8 cellular contexts compared by ENCODE assay signal in genomic region chr20:53899351-53900167, GRCh38.
A peak's percentile ranks its signal among the peaks of the same experiment; 100 is the strongest.
DNase-seq lines count a peak whose midpoint lies in the region; ATAC-seq and TF ChIP-seq lines count a peak whose summit lies in the region.

No MANE protein-coding gene starts in this region.

- H3K4me3 Mint-ChIP-seq in effector memory CD8-positive, alpha-beta T cell: peak overlapping the region in 1 of 2 donors; percentile 17

- no peak overlapping the region for H2AFZ ChIP-seq in osteoblast (ENCODE audit: low read length)

- no peak overlapping the region for H3K4me2 ChIP-seq in osteoblast (ENCODE audit: insufficient read depth, low read length)

- H3K27ac Mint-ChIP-seq in effector memory CD8-positive, alpha-beta T cell: peak overlapping the region; percentile 38 to 60

- H3K27me3 Mint-ChIP-seq in effector memory CD8-positive, alpha-beta T cell: no peaks in the 10 kb centered on the region

- no peaks in the 10 kb centered on the region for H3K79me2 ChIP-seq in osteoblast (ENCODE audit: insufficient read depth, low read length)

- no peaks in the 10 kb centered on the region for H3K9me3 Mint-ChIP-seq in effector memory CD8-positive, alpha-beta T cell

- no peak overlapping the region for H3K4me3 ChIP-seq in osteoblast (ENCODE audit: insufficient read depth, low read length)

- peak; percentile 86 for ATAC-seq in HG03095 (IDR thresholded peaks at IDR 0.05; ENCODE audit: unreplicated experiment)
- peak; percentile 99 for ATAC-seq in effector memory CD8-positive, alpha-beta T cell (replicated peaks)

- H3K9me3 ChIP-seq in osteoblast (ENCODE audit: low read depth, low read length): no peaks in the 10 kb centered on the region

- peak overlapping the region; percentile 92 for H3K27ac ChIP-seq in osteoblast (ENCODE audit: low read depth, low read length)

- no peaks in the 10 kb centered on the region for H3K36me3 ChIP-seq in osteoblast (ENCODE audit: insufficient read depth, low read length)

- no peaks in the 10 kb centered on the region for H3K27me3 ChIP-seq in osteoblast (ENCODE audit: insufficient read depth, low read length)

- no peaks in the 10 kb centered on the region for H3K36me3 Mint-ChIP-seq in effector memory CD8-positive, alpha-beta T cell (ENCODE audit: insufficient read depth)

- H3K4me1 ChIP-seq in osteoblast (ENCODE audit: insufficient read depth, low read length): peaks cover 38% of the 10 kb centered on the region

- peaks cover 18 to 21% of the 10 kb centered on the region in 2 donors for H3K4me1 Mint-ChIP-seq in effector memory CD8-positive, alpha-beta T cell (ENCODE audit: low read depth in 2 of 2)

- DNase-seq in NCI-H345 (lab: John Stamatoyannopoulos, UW) (peak; percentile 19), NCI-H345 treated with DMSO at 0.1 percent for 48 hours (lab: John Stamatoyannopoulos, UW; ENCODE audit: unreplicated experiment) (no peak), NCI-H510A treated with DMSO at 0.1 percent for 48 hours (lab: John Stamatoyannopoulos, UW) (peak; percentile 98), osteoblast (ENCODE audit: insufficient read length, low spot score, missing footprints) (no peak), middle frontal gyrus (ENCODE audit: extremely low spot score, low spot score) (no peak)
- peak; percentile 78 to 81 for DNase-seq in activated CD4-positive, alpha-beta T cell treated with anti-CD3 and anti-CD28 coated beads for 4 hours
- peak; percentile 42 to 54 (median 43) for DNase-seq in effector memory CD8-positive, alpha-beta T cell

- no peak for TF ChIP-seq CTCF in osteoblast (IDR thresholded peaks at IDR 0.05; ENCODE audit: extremely low read depth, low read depth, low read length)

- H4K20me1 ChIP-seq in osteoblast (ENCODE audit: insufficient read depth, low read length): no peaks in the 10 kb centered on the region

Comparison
In these comparisons a context has a peak if more than half of its experiments do, and no peak if none do; other contexts are left out.
1. DNase-seq: peak in NCI-H345 (single experiment), NCI-H510A treated with DMSO at 0.1 percent for 48 hours (single experiment), activated CD4-positive, alpha-beta T cell treated with anti-CD3 and anti-CD28 coated beads for 4 hours (2 of 2) and effector memory CD8-positive, alpha-beta T cell (3 of 3); none in NCI-H345 treated with DMSO at 0.1 percent for 48 hours (single experiment), osteoblast (single experiment) and middle frontal gyrus (single experiment).